9 cellular contexts compared by ENCODE assay signal in the genomic region with DNA sequence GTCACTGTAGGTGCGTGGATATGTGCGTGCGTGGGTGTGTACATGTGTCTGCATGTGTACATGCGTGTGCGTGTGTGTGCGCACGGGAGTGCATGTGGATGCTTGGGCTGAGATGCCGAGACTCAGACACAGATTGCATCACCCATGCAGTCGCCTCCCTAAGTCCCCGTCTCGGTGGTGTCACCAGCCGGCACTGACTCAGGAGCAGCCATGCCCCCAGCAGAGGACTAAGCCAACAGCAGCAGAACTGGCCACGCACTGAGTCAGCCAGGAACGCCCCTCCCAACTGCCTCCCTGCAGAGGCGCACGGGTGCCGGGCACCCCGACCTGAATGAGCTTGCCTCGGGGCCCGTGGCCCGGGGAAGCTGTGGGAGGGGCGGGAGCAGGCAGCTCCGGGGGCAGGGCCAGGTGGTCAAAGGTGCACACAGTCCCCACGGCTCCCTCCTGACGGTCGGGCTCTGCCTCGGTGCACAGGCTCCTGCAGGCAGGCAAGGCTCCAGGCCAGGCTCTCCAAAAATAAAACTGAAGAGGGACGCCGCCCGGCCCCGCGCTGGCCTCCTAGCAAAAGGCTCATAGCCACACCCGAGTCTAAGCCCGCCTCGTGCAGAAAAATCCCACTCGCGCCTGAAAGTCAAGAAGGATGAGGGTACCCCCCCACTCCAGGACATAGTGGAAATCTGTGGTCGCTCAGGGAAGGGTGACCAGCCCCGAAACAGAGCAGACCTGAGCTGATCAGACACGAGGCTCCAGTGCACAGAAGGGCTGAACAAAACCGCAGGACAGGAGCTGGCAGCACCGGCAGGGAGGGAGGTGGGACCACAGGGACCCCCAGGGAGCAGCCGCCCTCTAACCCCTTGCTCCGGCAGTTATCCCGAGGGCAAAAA. TPM values are rescaled to one million over a fixed set of nuclear protein-coding genes. Genes with fewer than 3 reads are reported as not detected.
A peak's percentile ranks its signal among the peaks of the same experiment; 100 is the strongest.
DNase-seq lines count a peak whose midpoint lies in the region; ATAC-seq, FAIRE-seq and TF ChIP-seq lines count a peak whose summit lies in the region.
"Had no signal": no experiment of that assay in that cellular context is flagged by ENCODE, and none has a peak within 500 bp of the region (broad histone marks: within the 10 kb centered on the region; RNA-seq: fewer than 3 reads in every experiment).

No MANE protein-coding gene starts in this region.

- H3K9ac ChIP-seq in smooth muscle cell (ENCODE audit: low read depth) = peak overlapping the region; percentile 25

- TF ChIP-seq POLR2A in H54 (IDR thresholded peaks at IDR 0.05; ENCODE audit: low read depth, low read length) = peak; percentile 60
- TF ChIP-seq POLR2A in gastroesophageal sphincter (IDR thresholded peaks at IDR 0.05) = no peak

- H3K4me2 ChIP-seq in smooth muscle cell = peak overlapping the region; percentile 75

- intact Hi-C loops in activated CD4-positive, alpha-beta T cell treated with anti-CD3 and anti-CD28 coated beads for 36 hours (cut with DNase I, micrococcal nuclease) = no loop called here

- CTCF ChIA-PET in activated CD4-positive, alpha-beta T cell treated with anti-CD3 and anti-CD28 coated beads for 36 hours (lab: Charles Lee) = interaction anchor here (0.7 kb wide), 1 partner anchor 223 kb away, joined by 3 read pairs; no protein-coding TSS in a partner anchor

- no peak for TF ChIP-seq CTCF in gastroesophageal sphincter (IDR thresholded peaks at IDR 0.05)
- TF ChIP-seq CTCF in smooth muscle cell (IDR thresholded peaks at IDR 0.05; ENCODE audit: borderline replicate concordance, insufficient read depth, poor library complexity, severe bottlenecking) = no peak

- no peaks in the 10 kb centered on the region for H3K79me2 ChIP-seq in smooth muscle cell (ENCODE audit: low read depth)

- H3F3A ChIP-seq in smooth muscle cell (ENCODE audit: low read depth) = peaks cover 26% of the 10 kb centered on the region

- H2AFZ ChIP-seq in smooth muscle cell (ENCODE audit: low read depth) = no peak overlapping the region

- DNase-seq in H54 (ENCODE audit: insufficient read length, low spot score) = peak; percentile 99
- DNase-seq in SIG-M5 treated with dmso at 0.1 percent for 504 hours (lab: John Stamatoyannopoulos, UW; ENCODE audit: unreplicated experiment) = peak; percentile 64
- DNase-seq in smooth muscle cell (lab: John Stamatoyannopoulos, UW; ENCODE audit: unreplicated experiment) = peak; percentile 30
- DNase-seq in NCI-H2081 treated with DMSO at 0.1 percent for 48 hours (lab: John Stamatoyannopoulos, UW) = no peak
- DNase-seq in activated CD4-positive, alpha-beta T cell treated with anti-CD3 and anti-CD28 coated beads for 36 hours = no peak
- DNase-seq: T-helper 1 cell had no signal

- H3K4me1 Mint-ChIP-seq in activated CD4-positive, alpha-beta T cell treated with anti-CD3 and anti-CD28 coated beads for 36 hours = no peaks in the 10 kb centered on the region

- H3K36me3 ChIP-seq in gastroesophageal sphincter = peaks cover 0 to 7% of the 10 kb centered on the region in 2 donors
- no peaks in the 10 kb centered on the region for H3K36me3 ChIP-seq in smooth muscle cell (ENCODE audit: low read depth)

- H3K4me1 ChIP-seq in gastroesophageal sphincter (peaks cover 0 to 29% (median 6%) of the 10 kb centered on the region in 3 donors), smooth muscle cell (ENCODE audit: low read depth) (peaks cover 12% of the 10 kb centered on the region)

- H3K27me3 Mint-ChIP-seq in activated CD4-positive, alpha-beta T cell treated with anti-CD3 and anti-CD28 coated beads for 36 hours = no peaks in the 10 kb centered on the region

- H3K4me3 Mint-ChIP-seq in activated CD4-positive, alpha-beta T cell treated with anti-CD3 and anti-CD28 coated beads for 36 hours = no peak overlapping the region

- no peaks in the 10 kb centered on the region for H3K9me3 ChIP-seq in gastroesophageal sphincter
- no peaks in the 10 kb centered on the region for H3K9me3 ChIP-seq in smooth muscle cell (replicated peaks; ENCODE audit: low read depth)

- no peaks in the 10 kb centered on the region for H3K9me3 Mint-ChIP-seq in activated CD4-positive, alpha-beta T cell treated with anti-CD3 and anti-CD28 coated beads for 36 hours (ENCODE audit: low read depth)

- H3K4me3 ChIP-seq in gastroesophageal sphincter = peak overlapping the region in 1 of 2 donors; percentile 22
- H3K4me3 ChIP-seq in smooth muscle cell = no peak overlapping the region

- no peaks in the 10 kb centered on the region for H3K36me3 Mint-ChIP-seq in activated CD4-positive, alpha-beta T cell treated with anti-CD3 and anti-CD28 coated beads for 36 hours (ENCODE audit: low read depth)

- H4K20me1 ChIP-seq in smooth muscle cell (ENCODE audit: low read depth) = no peaks in the 10 kb centered on the region

- H3K27me3 ChIP-seq in gastroesophageal sphincter (no peaks in the 10 kb centered on the region), smooth muscle cell (ENCODE audit: low read depth) (no peaks in the 10 kb centered on the region)

- no peak overlapping the region for H3K27ac Mint-ChIP-seq in activated CD4-positive, alpha-beta T cell treated with anti-CD3 and anti-CD28 coated beads for 36 hours

- H3K27ac ChIP-seq in gastroesophageal sphincter (peak overlapping the region in 2 of 4 donors; percentile 43 to 60), smooth muscle cell (ENCODE audit: low read depth) (peak overlapping the region; percentile 85)

- whole genome bisulfite sequencing in gastroesophageal sphincter (ENCODE audit: low coverage in 1 of 2), 2 donors = 58 to 85% methylated on average over 9 to 11 of the region's 45 CpGs
- 41% methylated on average over 39 of the region's 45 CpGs for WGBS in smooth muscle cell (ENCODE audit: low lambda C conversion rate)

- no peak for TF ChIP-seq EP300 in gastroesophageal sphincter (IDR thresholded peaks at IDR 0.05)

- FAIRE-seq in H54 (lab: Jason Lieb, UNC) = no peak

- POLR2A ChIA-PET in activated CD4-positive, alpha-beta T cell treated with anti-CD3 and anti-CD28 coated beads for 36 hours (lab: Charles Lee) = no interaction called here

- ATAC-seq in gastroesophageal sphincter (peak; percentile 37), HG03095 (IDR thresholded peaks at IDR 0.05; ENCODE audit: unreplicated experiment) (no peak), HG03135 (IDR thresholded peaks at IDR 0.05; ENCODE audit: unreplicated experiment) (no peak)
- ATAC-seq in activated CD4-positive, alpha-beta T cell treated with anti-CD3 and anti-CD28 coated beads for 36 hours = no peak

RNA-seq across cellular contexts. Expression of gene GADD45B, which starts 49.2 kb away (rescaled TPM):
- total RNA-seq in gastroesophageal sphincter (100 to 1,000 TPM in 1 of 4 donors, 10 to 100 TPM in 3; 69.9 to 374 (median 88.7) TPM), smooth muscle cell (252 and 326 TPM in 2 replicates)
- polyA plus RNA-seq in smooth muscle cell = 435 and 533 TPM in 2 replicates
- 10 to 100 TPM; 57.7 to 71.2 TPM for total RNA-seq in activated CD4-positive, alpha-beta T cell treated with anti-CD3 and anti-CD28 coated beads for 36 hours

Comparison
In these comparisons a context has a peak if more than half of its experiments do, and no peak if none do; other contexts are left out.
1. DNase-seq: peak in H54 (single experiment), SIG-M5 treated with dmso at 0.1 percent for 504 hours (single experiment) and smooth muscle cell (single experiment); none in NCI-H2081 treated with DMSO at 0.1 percent for 48 hours (single experiment) and activated CD4-positive, alpha-beta T cell treated with anti-CD3 and anti-CD28 coated beads for 36 hours (single experiment).